12 cellular contexts compared by ENCODE assay signal in genomic region chr2:195961873-195962272, GRCh38.
DNase-seq lines count a peak whose midpoint lies in the region; ATAC-seq and TF ChIP-seq lines count a peak whose summit lies in the region.
"Had no signal": no experiment of that assay in that cellular context is flagged by ENCODE, and none has a peak within 500 bp of the region (broad histone marks: within the 10 kb centered on the region; RNA-seq: fewer than 3 reads in every experiment).

No MANE protein-coding gene starts in this region.

- peak; percentile 26 to 40 for DNase-seq in HL-60 (ENCODE audit: low read depth in 1 of 2, low spot score in 1 of 2)
- no peak for DNase-seq in NCI-H226
- DNase-seq in stimulated activated CD8-positive, alpha-beta memory T cell treated with anti-CD3 and anti-CD28 coated beads, Interleukin-4, amount 100 ng/mL, for 48 hours: no peak
- no peak for DNase-seq in DMS 273 treated with DMSO at 0.1 percent for 48 hours (lab: John Stamatoyannopoulos, UW)
- no peak for DNase-seq in left lobe of liver (ENCODE audit: low spot score)
- DNase-seq: 8988T, mammary epithelial cell, MG63 had no signal

- TF ChIP-seq CTCF in HL-60 (IDR thresholded peaks at IDR 0.05; ENCODE audit: insufficient read depth, low read length): no peak

- no peaks in the 10 kb centered on the region for H4K20me1 ChIP-seq in BLaER1 treated with 17β-estradiol and CSF1 and Interleukin-3, amounts not matched to agents 10 nM and 100 nM

- 0 out of 22 replicates have a peak, but pooled peaks cover 0 to 5% (median 0%) of the 10 kb centered on the region in 11 experiments for H3K9me3 ChIP-seq in BLaER1 treated with 17β-estradiol and CSF1 and Interleukin-3, amounts not matched to agents 10 nM and 100 nM (replicated peaks in 1 of 11)
- H3K9me3 ChIP-seq: MG63 had no signal

- peaks cover 0 to 18% (median 3%) of the 10 kb centered on the region in 10 experiments; a peak in 9 of 20 replicates for H3K4me1 ChIP-seq in BLaER1 treated with 17β-estradiol and CSF1 and Interleukin-3, amounts not matched to agents 10 nM and 100 nM

- H3K4me2 ChIP-seq in BLaER1 treated with 17β-estradiol and CSF1 and Interleukin-3, amounts not matched to agents 10 nM and 100 nM: peak overlapping the region in 5 of 11 experiments; percentile 34 to 57 (median 53); a peak in 8 of 22 replicates

- no peaks in the 10 kb centered on the region for H3K36me3 ChIP-seq in BLaER1 treated with 17β-estradiol and CSF1 and Interleukin-3, amounts not matched to agents 10 nM and 100 nM
- H3K36me3 ChIP-seq: MG63 had no signal

- peak overlapping the region in 9 of 11 experiments; percentile 20 to 75 (median 53); a peak in 16 of 22 replicates for H3K27ac ChIP-seq in BLaER1 treated with 17β-estradiol and CSF1 and Interleukin-3, amounts not matched to agents 10 nM and 100 nM
- H3K27ac ChIP-seq in HL-60 (replicated peaks): peak overlapping the region; percentile 75

- no peak overlapping the region for H3K4me3 ChIP-seq in BLaER1 treated with 17β-estradiol and CSF1 and Interleukin-3, amounts not matched to agents 10 nM and 100 nM
- H3K4me3 ChIP-seq in HL-60 (replicated peaks; ENCODE audit: insufficient read depth, low read length): no peak overlapping the region
- H3K4me3 ChIP-seq: MG63 had no signal

- no peaks in the 10 kb centered on the region for H3K27me3 ChIP-seq in BLaER1 treated with 17β-estradiol and CSF1 and Interleukin-3, amounts not matched to agents 10 nM and 100 nM
- no peaks in the 10 kb centered on the region for H3K27me3 ChIP-seq in HL-60 (ENCODE audit: insufficient read depth, poor library complexity, severe bottlenecking)
- H3K27me3 ChIP-seq: MG63 had no signal

- no peak overlapping the region for H3K9ac ChIP-seq in BLaER1 treated with 17β-estradiol and CSF1 and Interleukin-3, amounts not matched to agents 10 nM and 100 nM

- ATAC-seq in GM19397 (IDR thresholded peaks at IDR 0.05; ENCODE audit: unreplicated experiment): peak; percentile 76
- ATAC-seq in HG02885 (IDR thresholded peaks at IDR 0.05; ENCODE audit: poor library complexity, unreplicated experiment): peak; percentile 97
- no peak for ATAC-seq in left lobe of liver
- ATAC-seq: HCT116 had no signal

Comparison
In these comparisons a context has a peak if more than half of its experiments do, and no peak if none do; other contexts are left out.
1. DNase-seq: peak in HL-60 (2 of 2); none in NCI-H226 (single experiment), stimulated activated CD8-positive, alpha-beta memory T cell treated with anti-CD3 and anti-CD28 coated beads, Interleukin-4, amount 100 ng/mL, for 48 hours (single experiment), DMS 273 treated with DMSO at 0.1 percent for 48 hours (single experiment) and left lobe of liver (single experiment).